Comparison of ENCODE assay signal across 8 cellular contexts in the genomic region with DNA sequence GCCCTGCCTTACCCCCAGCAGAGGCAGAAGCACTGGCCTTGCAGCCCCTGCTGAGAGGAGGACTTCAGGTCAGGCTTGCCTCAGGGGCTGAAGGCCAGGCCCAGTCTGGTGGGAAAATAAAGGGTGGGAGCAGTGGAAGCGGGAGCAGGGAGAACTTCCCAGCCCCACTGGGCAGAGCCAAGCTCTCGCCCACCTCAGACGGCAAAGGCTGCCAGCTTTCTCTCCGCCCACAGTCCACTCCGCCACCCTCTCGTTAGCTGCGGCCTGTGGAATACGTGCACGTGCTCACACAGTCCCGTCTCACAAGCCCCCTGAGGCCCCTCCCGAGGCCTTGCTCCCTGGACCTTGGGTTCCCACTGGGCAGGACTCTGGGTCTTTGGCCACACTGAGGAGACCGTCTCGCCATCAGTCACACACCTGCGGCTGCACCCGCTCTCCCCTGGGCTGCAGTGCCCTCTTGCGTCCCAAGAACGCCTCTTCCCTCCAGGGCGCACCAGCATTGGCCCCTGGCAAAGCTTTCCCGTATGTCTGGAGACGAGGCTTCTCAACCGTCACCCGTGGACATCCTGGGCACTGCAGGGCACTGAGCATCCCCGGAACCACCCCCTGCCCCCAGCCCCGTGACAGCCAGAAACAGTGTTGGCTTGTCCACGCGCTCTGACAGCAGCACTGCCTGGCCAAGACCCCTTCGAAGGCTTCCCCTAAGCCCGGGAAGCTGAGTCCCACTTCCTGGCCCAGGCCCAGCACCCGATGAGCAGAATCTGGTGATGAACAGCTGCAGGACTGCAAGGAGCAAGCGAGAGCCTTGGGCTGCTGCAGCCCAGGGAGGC. TPM values are rescaled to one million over a fixed set of nuclear protein-coding genes. Genes with fewer than 3 reads are reported as not detected.
DNase-seq lines count a peak whose midpoint lies in the region; ATAC-seq, FAIRE-seq and TF ChIP-seq lines count a peak whose summit lies in the region.

No MANE protein-coding gene starts in this region.

- ATAC-seq in HG02870 (IDR thresholded peaks at IDR 0.05; ENCODE audit: unreplicated experiment) = peak; percentile 59
- peak; percentile 87 to 92 for ATAC-seq in lower lobe of right lung
- ATAC-seq in GM18861 (IDR thresholded peaks at IDR 0.05; ENCODE audit: unreplicated experiment) = no peak

- intact Hi-C loops in lower lobe of right lung (cut with DNase I) = no loop called here

- no peaks in the 10 kb centered on the region for H3K9me3 ChIP-seq in lower lobe of right lung

- FAIRE-seq in D721Med (lab: Jason Lieb, UNC) = no peak

- peaks cover 10% of the 10 kb centered on the region for H3K36me3 ChIP-seq in lower lobe of right lung

- H3K27ac ChIP-seq in lower lobe of right lung = no peak overlapping the region

- TF ChIP-seq CTCF in D721Med (IDR thresholded peaks at IDR 0.05; ENCODE audit: insufficient read depth, missing control alignments) (peak; percentile 91), lower lobe of right lung (IDR thresholded peaks at IDR 0.05) (peak; percentile 84)

- no peak overlapping the region for H3K4me3 ChIP-seq in lower lobe of right lung

- H3K4me1 ChIP-seq in lower lobe of right lung = peaks cover 8% of the 10 kb centered on the region

- H3K27me3 ChIP-seq in lower lobe of right lung (ENCODE audit: low read depth) = peaks cover 9% of the 10 kb centered on the region

- peak; percentile 95 for DNase-seq in D721Med (ENCODE audit: insufficient read length, low spot score)
- DNase-seq in NCI-H526 (lab: John Stamatoyannopoulos, UW) = peak; percentile 63 to 89
- DNase-seq in activated CD4-positive, alpha-beta T cell treated with anti-CD3 and anti-CD28 coated beads, Interleukin-2, amount 50 U/mL, for 1 hour = peak; percentile 72
- DNase-seq in dermis microvascular lymphatic vessel endothelial cell (ENCODE audit: low read depth in 2 of 2) = peak; percentile 55 to 79
- peak; percentile 86 for DNase-seq in lower lobe of right lung
- DNase-seq in stimulated activated CD8-positive, alpha-beta memory T cell treated with anti-CD3 and anti-CD28 coated beads, Interleukin-12 subunit alpha, Interleukin-12 subunit beta, amount 100 ng/mL, for 4 hours (ENCODE audit: low read depth) = peak; percentile 53

RNA-seq across cellular contexts. Expression of a gene that starts 8.3 kb away (rescaled TPM):
- total RNA-seq in dermis microvascular lymphatic vessel endothelial cell (60.3 and 77.0 TPM in 2 replicates), lower lobe of right lung (43.4 TPM)

RNA-seq across cellular contexts. Expression of a gene that starts 9.6 kb away (rescaled TPM):
- total RNA-seq in dermis microvascular lymphatic vessel endothelial cell = 13.6 and 19.7 TPM in 2 replicates
- total RNA-seq in lower lobe of right lung = 22.4 TPM

RNA-seq across cellular contexts. Expression of a gene that starts 19.7 kb away (rescaled TPM):
- 66.6 and 120 TPM in 2 replicates for total RNA-seq in dermis microvascular lymphatic vessel endothelial cell
- 55.8 TPM for total RNA-seq in lower lobe of right lung

RNA-seq across cellular contexts. Expression of a gene that starts 34.9 kb away (rescaled TPM):
- total RNA-seq in dermis microvascular lymphatic vessel endothelial cell (45.4 and 50.3 TPM in 2 replicates), lower lobe of right lung (42.3 TPM)

RNA-seq across cellular contexts. Expression of a gene that starts 39.6 kb away (rescaled TPM):
- 11.4 and 19.2 TPM in 2 replicates for total RNA-seq in dermis microvascular lymphatic vessel endothelial cell
- total RNA-seq in lower lobe of right lung = 10.1 TPM
